ENCODE assay signal across 1 cellular context in the genomic region with DNA sequence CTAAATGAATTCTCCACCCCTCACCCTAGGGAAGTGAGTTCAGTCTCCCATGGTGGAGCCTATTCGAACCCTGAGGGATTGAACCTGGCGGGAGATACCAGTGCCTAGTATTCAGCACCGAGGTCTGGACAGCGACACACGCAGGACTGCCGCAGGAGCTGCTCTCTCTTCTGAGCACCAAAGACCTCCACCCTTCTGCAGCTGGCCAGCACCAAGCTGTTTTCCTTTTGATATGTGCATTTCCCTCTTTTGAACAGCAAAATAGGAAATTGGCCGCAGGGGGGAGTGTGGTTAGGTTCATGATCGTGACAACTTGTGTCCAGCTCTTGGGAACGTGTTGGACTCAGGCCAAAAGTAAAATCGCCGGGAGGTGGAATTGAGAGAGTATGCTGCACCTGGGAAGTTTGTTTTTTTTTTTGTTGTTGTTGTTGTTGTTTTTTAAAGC.
TF ChIP-seq lines count a peak whose summit lies in the region.

No MANE protein-coding gene starts in this region.

TF ChIP-seq in GM23338, 12 proteins besides CTCF, POLR2A, EP300 and RAD21 (continued from another document):
- TF ChIP-seq, protein P1, sequence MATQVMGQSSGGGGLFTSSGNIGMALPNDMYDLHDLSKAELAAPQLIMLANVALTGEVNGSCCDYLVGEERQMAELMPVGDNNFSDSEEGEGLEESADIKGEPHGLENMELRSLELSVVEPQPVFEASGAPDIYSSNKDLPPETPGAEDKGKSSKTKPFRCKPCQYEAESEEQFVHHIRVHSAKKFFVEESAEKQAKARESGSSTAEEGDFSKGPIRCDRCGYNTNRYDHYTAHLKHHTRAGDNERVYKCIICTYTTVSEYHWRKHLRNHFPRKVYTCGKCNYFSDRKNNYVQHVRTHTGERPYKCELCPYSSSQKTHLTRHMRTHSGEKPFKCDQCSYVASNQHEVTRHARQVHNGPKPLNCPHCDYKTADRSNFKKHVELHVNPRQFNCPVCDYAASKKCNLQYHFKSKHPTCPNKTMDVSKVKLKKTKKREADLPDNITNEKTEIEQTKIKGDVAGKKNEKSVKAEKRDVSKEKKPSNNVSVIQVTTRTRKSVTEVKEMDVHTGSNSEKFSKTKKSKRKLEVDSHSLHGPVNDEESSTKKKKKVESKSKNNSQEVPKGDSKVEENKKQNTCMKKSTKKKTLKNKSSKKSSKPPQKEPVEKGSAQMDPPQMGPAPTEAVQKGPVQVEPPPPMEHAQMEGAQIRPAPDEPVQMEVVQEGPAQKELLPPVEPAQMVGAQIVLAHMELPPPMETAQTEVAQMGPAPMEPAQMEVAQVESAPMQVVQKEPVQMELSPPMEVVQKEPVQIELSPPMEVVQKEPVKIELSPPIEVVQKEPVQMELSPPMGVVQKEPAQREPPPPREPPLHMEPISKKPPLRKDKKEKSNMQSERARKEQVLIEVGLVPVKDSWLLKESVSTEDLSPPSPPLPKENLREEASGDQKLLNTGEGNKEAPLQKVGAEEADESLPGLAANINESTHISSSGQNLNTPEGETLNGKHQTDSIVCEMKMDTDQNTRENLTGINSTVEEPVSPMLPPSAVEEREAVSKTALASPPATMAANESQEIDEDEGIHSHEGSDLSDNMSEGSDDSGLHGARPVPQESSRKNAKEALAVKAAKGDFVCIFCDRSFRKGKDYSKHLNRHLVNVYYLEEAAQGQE (IDR thresholded peaks at IDR 0.05; ENCODE audit: unreplicated experiment), result peak; percentile 96
- TF ChIP-seq JUNB (IDR thresholded peaks at IDR 0.05; ENCODE audit: unreplicated experiment) (no peak), ZNF114 (CRISPR knock-in tag; IDR thresholded peaks at IDR 0.05) (peak; percentile 73; the same call in 1 of the 2 replicates), CREB1 (CRISPR knock-in tag; IDR thresholded peaks at IDR 0.05; ENCODE audit: low read depth) (peak; percentile 44; the same call in 1 of the 2 replicates)
- TF ChIP-seq, protein P2, sequence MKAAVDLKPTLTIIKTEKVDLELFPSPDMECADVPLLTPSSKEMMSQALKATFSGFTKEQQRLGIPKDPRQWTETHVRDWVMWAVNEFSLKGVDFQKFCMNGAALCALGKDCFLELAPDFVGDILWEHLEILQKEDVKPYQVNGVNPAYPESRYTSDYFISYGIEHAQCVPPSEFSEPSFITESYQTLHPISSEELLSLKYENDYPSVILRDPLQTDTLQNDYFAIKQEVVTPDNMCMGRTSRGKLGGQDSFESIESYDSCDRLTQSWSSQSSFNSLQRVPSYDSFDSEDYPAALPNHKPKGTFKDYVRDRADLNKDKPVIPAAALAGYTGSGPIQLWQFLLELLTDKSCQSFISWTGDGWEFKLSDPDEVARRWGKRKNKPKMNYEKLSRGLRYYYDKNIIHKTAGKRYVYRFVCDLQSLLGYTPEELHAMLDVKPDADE (IDR thresholded peaks at IDR 0.05), result 0 out of 2 replicates have a peak, but pooled peaks have one; percentile 16
